ENCODE assay signal across 8 cellular contexts in genomic region chr2:29114841-29115609, GRCh38. TPM values are rescaled to one million over a fixed set of nuclear protein-coding genes. Genes with fewer than 3 reads are reported as not detected.
DNase-seq lines count a peak whose midpoint lies in the region; ATAC-seq and TF ChIP-seq lines count a peak whose summit lies in the region.

Gene CLIP4 (plus strand): TSS chr2:29115415. CDS start chr2:29121389, 5,974 bp downstream.

- peak; percentile 60 for TF ChIP-seq POLR2A in GM18951 (IDR thresholded peaks at IDR 0.05; ENCODE audit: extremely low read depth, insufficient read depth, insufficient read length)

- H3K27me3 ChIP-seq in kidney epithelial cell (ENCODE audit: control insufficient read depth, insufficient read depth, low read length), result no peaks in the 10 kb centered on the region

- DNase-seq in 8988T, result peak; percentile 63
- peak; percentile 62 for DNase-seq in activated CD4-positive, alpha-beta T cell treated with anti-CD3 and anti-CD28 coated beads for 1 hour
- peak; percentile 43 to 64 for DNase-seq in central memory CD8-positive, alpha-beta T cell (ENCODE audit: low spot score in 2 of 2)
- DNase-seq in kidney epithelial cell (ENCODE audit: low read depth), result no peak
- DNase-seq in stimulated activated CD4-positive, alpha-beta T cell treated with anti-CD3 and anti-CD28 coated beads, Interleukin-15, amount 100 ng/mL, for 24 hours, result peak; percentile 76

- peaks cover 13% of the 10 kb centered on the region for H3K36me3 Mint-ChIP-seq in central memory CD8-positive, alpha-beta T cell (ENCODE audit: insufficient read depth)

- H3K9me3 Mint-ChIP-seq in central memory CD8-positive, alpha-beta T cell, result no peaks in the 10 kb centered on the region

- no peaks in the 10 kb centered on the region for H3K36me3 ChIP-seq in kidney epithelial cell (ENCODE audit: control insufficient read depth, insufficient read depth, low read length)

- TF ChIP-seq CTCF in kidney epithelial cell (IDR thresholded peaks at IDR 0.05; ENCODE audit: insufficient read depth, low read length, poor library complexity, severe bottlenecking), result no peak

- in situ Hi-C loops in GM18951 (cut with MboI; ENCODE audit: low sequenced_read_pairs, unreplicated experiment), result no loop called here

- peaks cover 53% of the 10 kb centered on the region for H3K4me1 Mint-ChIP-seq in central memory CD8-positive, alpha-beta T cell

- ATAC-seq in HG03571 (IDR thresholded peaks at IDR 0.05; ENCODE audit: unreplicated experiment) (peak; percentile 35), GM21526 (IDR thresholded peaks at IDR 0.05; ENCODE audit: low FRiP score, unreplicated experiment) (no peak)
- peak; percentile 74 for ATAC-seq in central memory CD8-positive, alpha-beta T cell (replicated peaks; ENCODE audit: extremely low read depth, poor library complexity, severe bottlenecking)

- H3K4me3 Mint-ChIP-seq in central memory CD8-positive, alpha-beta T cell, result peak within 1 kb of the TSS; percentile 95

- peak within 1 kb of the TSS; percentile 96 for H3K27ac Mint-ChIP-seq in central memory CD8-positive, alpha-beta T cell (ENCODE audit: low read depth)

- peak within 1 kb of the TSS; percentile 68 for H3K4me3 ChIP-seq in kidney epithelial cell (ENCODE audit: low read depth, low read length)

- H3K27me3 Mint-ChIP-seq in central memory CD8-positive, alpha-beta T cell, result peaks cover under 1% of the 10 kb centered on the region

RNA-seq across cellular contexts. Expression of gene CLIP4, which starts in this region (rescaled TPM):
- total RNA-seq in kidney epithelial cell, result 53.5 and 56.1 TPM in 2 replicates
